ENCODE assay signal across 18 cellular contexts in genomic region chr5:67081259-67081658, GRCh38.
A peak's percentile ranks its signal among the peaks of the same experiment; 100 is the strongest.
DNase-seq lines count a peak whose midpoint lies in the region; ATAC-seq and TF ChIP-seq lines count a peak whose summit lies in the region.
"Had no signal": no experiment of that assay in that cellular context is flagged by ENCODE, and none has a peak within 500 bp of the region (broad histone marks: within the 10 kb centered on the region; RNA-seq: fewer than 3 reads in every experiment).

No MANE protein-coding gene starts in this region.

- no peaks in the 10 kb centered on the region for H3K4me1 ChIP-seq in mucosa of descending colon (ENCODE audit: low read depth)

- in situ Hi-C loops in KBM-7 (cut with MboI; ENCODE audit: low pct_unique_long_range_greater_than_20kb, low sequenced_read_pairs): no loop called here

- H3K36me3 ChIP-seq in mucosa of descending colon (ENCODE audit: low read depth): no peaks in the 10 kb centered on the region
- H3K36me3 ChIP-seq: BLaER1 treated with 17β-estradiol and CSF1 and Interleukin-3, amounts not matched to agents 10 nM and 100 nM had no signal

- no peak for TF ChIP-seq CTCF in mucosa of descending colon (IDR thresholded peaks at IDR 0.05)

- peak; percentile 56 for DNase-seq in KBM-7
- peak; percentile 2 for DNase-seq in NAMALWA (ENCODE audit: low spot score)
- peak; percentile 26 for DNase-seq in RPMI8226
- no peak for DNase-seq in mucosa of descending colon
- DNase-seq in kidney tubule cell (ENCODE audit: low spot score): no peak
- DNase-seq in DMS153 treated with DMSO at 0.1 percent for 48 hours (lab: John Stamatoyannopoulos, UW; ENCODE audit: unreplicated experiment): no peak
- DNase-seq: HCEC 1CT; NCI-H1048; NCI-H1436; NCI-H2081; NCI-H2171 treated with DMSO at 0.1 percent for 48 hours; NCI-H446 treated with DMSO at 0.1 percent for 48 hours; NK-92 treated with Interleukin-12 subunit alpha and Interleukin-12 subunit beta, amount 100 ng/mL, for 24 hours; T-cell had no signal

- intact Hi-C loops in mucosa of descending colon (cut with DNase I, micrococcal nuclease): no loop called here

- no peaks in the 10 kb centered on the region for H3K9me3 ChIP-seq in mucosa of descending colon
- H3K9me3 ChIP-seq: BLaER1 treated with 17β-estradiol and CSF1 and Interleukin-3, amounts not matched to agents 10 nM and 100 nM had no signal

- ATAC-seq in mucosa of descending colon (peak; percentile 48), HG02981 (IDR thresholded peaks at IDR 0.05; ENCODE audit: unreplicated experiment) (no peak)
- ATAC-seq: GM23338, Panc1, T-cell had no signal

- H3K4me3 ChIP-seq in mucosa of descending colon: no peak overlapping the region
- H3K4me3 ChIP-seq: BLaER1 treated with 17β-estradiol and CSF1 and Interleukin-3, amounts not matched to agents 10 nM and 100 nM; GM23338 had no signal

Comparison
In these comparisons a context has a peak if more than half of its experiments do, and no peak if none do; other contexts are left out.
1. DNase-seq: peak in KBM-7 (single experiment), NAMALWA (single experiment) and RPMI8226 (single experiment); none in mucosa of descending colon (0 of 3), kidney tubule cell (single experiment) and DMS153 treated with DMSO at 0.1 percent for 48 hours (single experiment).